ENCODE assay signal across 8 cellular contexts in genomic region chr10:29635711-29636144, GRCh38. TPM values are rescaled to one million over a fixed set of nuclear protein-coding genes. Genes with fewer than 3 reads are reported as not detected.
DNase-seq lines count a peak whose midpoint lies in the region; ATAC-seq lines count a peak whose summit lies in the region.

No MANE protein-coding gene starts in this region.

- H3K36me3 Mint-ChIP-seq in activated CD4-positive, alpha-beta memory T cell treated with anti-CD3 and anti-CD28 coated beads, Interleukin-2, amount 10 ng/mL, durations not matched to agents 7 days and 5 days (ENCODE audit: low read depth), result peaks cover 4% of the 10 kb centered on the region
- H3K36me3 Mint-ChIP-seq in stimulated activated memory B cell treated with anti-CD40 and anti-IgM and Interleukin-4, amounts not matched to agents 10 μg/mL and 1 μg/mL and 100 μg/mL, for 72 hours, result no peaks in the 10 kb centered on the region

- no peak overlapping the region for H3K4me3 Mint-ChIP-seq in activated CD4-positive, alpha-beta memory T cell treated with anti-CD3 and anti-CD28 coated beads, Interleukin-2, amount 10 ng/mL, durations not matched to agents 7 days and 5 days
- no peak overlapping the region for H3K4me3 Mint-ChIP-seq in stimulated activated memory B cell treated with anti-CD40 and anti-IgM and Interleukin-4, amounts not matched to agents 10 μg/mL and 1 μg/mL and 100 μg/mL, for 72 hours

- POLR2A ChIA-PET in activated CD4-positive, alpha-beta memory T cell treated with anti-CD3 and anti-CD28 coated beads, Interleukin-2, amount 10 ng/mL, durations not matched to agents 7 days and 5 days (lab: Charles Lee), result interaction anchor here (1.3 to 1.4 kb wide), 2 partner anchors 22 to 46 kb away, joined by 4 to 6 read pairs; no protein-coding TSS in a partner anchor

- DNase-seq in ELR (ENCODE audit: low read depth) (peak; percentile 41), left ventricle myocardium superior (peak; percentile 44), NCI-H1694 (lab: John Stamatoyannopoulos, UW) (no peak), cerebellar nuclear complex (lab: John Stamatoyannopoulos, UW) (no peak), SKM-1 (lab: John Stamatoyannopoulos, UW; ENCODE audit: unreplicated experiment) (no peak)
- DNase-seq in activated CD4-positive, alpha-beta memory T cell treated with anti-CD3 and anti-CD28 coated beads, Interleukin-2, amount 10 ng/mL, durations not matched to agents 7 days and 5 days, result peak; percentile 18

- CTCF ChIA-PET in activated CD4-positive, alpha-beta memory T cell treated with anti-CD3 and anti-CD28 coated beads, Interleukin-2, amount 10 ng/mL, durations not matched to agents 7 days and 5 days (lab: Charles Lee), result no interaction called here

- intact Hi-C loops in left ventricle myocardium superior (cut with micrococcal nuclease), result no loop called here

- no peaks in the 10 kb centered on the region for H3K27me3 Mint-ChIP-seq in activated CD4-positive, alpha-beta memory T cell treated with anti-CD3 and anti-CD28 coated beads, Interleukin-2, amount 10 ng/mL, durations not matched to agents 7 days and 5 days
- H3K27me3 Mint-ChIP-seq in stimulated activated memory B cell treated with anti-CD40 and anti-IgM and Interleukin-4, amounts not matched to agents 10 μg/mL and 1 μg/mL and 100 μg/mL, for 72 hours, result no peaks in the 10 kb centered on the region

- peak; percentile 77 for ATAC-seq in HG02678 (IDR thresholded peaks at IDR 0.05; ENCODE audit: unreplicated experiment)
- peak; percentile 37 for ATAC-seq in left ventricle myocardium superior
- ATAC-seq in stimulated activated memory B cell treated with anti-CD40 and anti-IgM and Interleukin-4, amounts not matched to agents 10 μg/mL and 1 μg/mL and 100 μg/mL, for 72 hours, result peak; percentile 31

- no peaks in the 10 kb centered on the region for H3K9me3 Mint-ChIP-seq in activated CD4-positive, alpha-beta memory T cell treated with anti-CD3 and anti-CD28 coated beads, Interleukin-2, amount 10 ng/mL, durations not matched to agents 7 days and 5 days
- H3K9me3 Mint-ChIP-seq in stimulated activated memory B cell treated with anti-CD40 and anti-IgM and Interleukin-4, amounts not matched to agents 10 μg/mL and 1 μg/mL and 100 μg/mL, for 72 hours, result no peaks in the 10 kb centered on the region

- peak overlapping the region; percentile 2 for H3K27ac Mint-ChIP-seq in activated CD4-positive, alpha-beta memory T cell treated with anti-CD3 and anti-CD28 coated beads, Interleukin-2, amount 10 ng/mL, durations not matched to agents 7 days and 5 days
- H3K27ac Mint-ChIP-seq in stimulated activated memory B cell treated with anti-CD40 and anti-IgM and Interleukin-4, amounts not matched to agents 10 μg/mL and 1 μg/mL and 100 μg/mL, for 72 hours, result no peak overlapping the region

- peaks cover 41% of the 10 kb centered on the region for H3K4me1 Mint-ChIP-seq in activated CD4-positive, alpha-beta memory T cell treated with anti-CD3 and anti-CD28 coated beads, Interleukin-2, amount 10 ng/mL, durations not matched to agents 7 days and 5 days
- H3K4me1 Mint-ChIP-seq in stimulated activated memory B cell treated with anti-CD40 and anti-IgM and Interleukin-4, amounts not matched to agents 10 μg/mL and 1 μg/mL and 100 μg/mL, for 72 hours, result peaks cover 18% of the 10 kb centered on the region

RNA-seq across cellular contexts. Expression of gene SVIL, which starts 1.0 kb away (rescaled TPM):
- 10 to 100 TPM; 10.3 to 12.8 TPM for total RNA-seq in activated CD4-positive, alpha-beta memory T cell treated with anti-CD3 and anti-CD28 coated beads, Interleukin-2, amount 10 ng/mL, durations not matched to agents 7 days and 5 days
- 302 TPM for total RNA-seq in left ventricle myocardium superior

Comparison
In these comparisons a context has a peak if more than half of its experiments do, and no peak if none do; other contexts are left out.
1. DNase-seq: peak in ELR (single experiment), activated CD4-positive, alpha-beta memory T cell treated with anti-CD3 and anti-CD28 coated beads, Interleukin-2, amount 10 ng/mL, durations not matched to agents 7 days and 5 days (single experiment) and left ventricle myocardium superior (single experiment); none in NCI-H1694 (single experiment), cerebellar nuclear complex (0 of 2) and SKM-1 (single experiment).
2. RNA of gene SVIL, which starts 1.0 kb away (total RNA-seq): 302 TPM in left ventricle myocardium superior (single experiment); 10.3 to 12.8 TPM in activated CD4-positive, alpha-beta memory T cell treated with anti-CD3 and anti-CD28 coated beads, Interleukin-2, amount 10 ng/mL, durations not matched to agents 7 days and 5 days; every median in the first group is over 10 times any median in the second.
3. Peak in every context shown above with its lines, with median percentiles within 50 percentile points of each other: ATAC-seq.